Comparison of ENCODE assay signal across 19 cellular contexts in genomic region chr1:29331309-29331708, GRCh38.
DNase-seq lines count a peak whose midpoint lies in the region; ATAC-seq, FAIRE-seq and TF ChIP-seq lines count a peak whose summit lies in the region.
"Had no signal": no experiment of that assay in that cellular context is flagged by ENCODE, and none has a peak within 500 bp of the region (broad histone marks: within the 10 kb centered on the region; RNA-seq: fewer than 3 reads in every experiment).

No MANE protein-coding gene starts in this region.

- H3K56ac ChIP-seq in H1 (replicated peaks; ENCODE audit: insufficient read length, low read depth, low read length): no peak overlapping the region

- H3K4me2 ChIP-seq in H1 (ENCODE audit: insufficient read depth in 1 of 2, low read depth in 2 of 2, low read length in 2 of 2) (no peak overlapping the region), osteoblast (ENCODE audit: insufficient read depth, low read length) (no peak overlapping the region)
- H3K4me2 ChIP-seq: GM23338 had no signal

- H3K27ac ChIP-seq in cingulate gyrus (ENCODE audit: low read depth, low read length) (peak overlapping the region; percentile 26), H1 (ENCODE audit: low read depth, low read length) (no peak overlapping the region), osteoblast (ENCODE audit: low read depth, low read length) (no peak overlapping the region), left lung (no peak overlapping the region)

- H3K14ac ChIP-seq in H1 (ENCODE audit: insufficient read length): no peak overlapping the region

- no peak overlapping the region for H3K4ac ChIP-seq in H1 (replicated peaks; ENCODE audit: insufficient read length, low read depth, low read length)

- no peaks in the 10 kb centered on the region for H3K36me3 ChIP-seq in H1 (ENCODE audit: control insufficient read depth in 2 of 4, insufficient read depth in 4 of 4, low read length in 3 of 4)
- H3K36me3 ChIP-seq in osteoblast (ENCODE audit: insufficient read depth, low read length): no peaks in the 10 kb centered on the region
- peaks cover 0 to 4% of the 10 kb centered on the region in 2 donors for H3K36me3 ChIP-seq in left lung

- intact Hi-C loops in left lung (cut with DNase I): no loop called here

- H2BK15ac ChIP-seq in H1 (ENCODE audit: low read length): no peak overlapping the region

- no peak overlapping the region for H4K8ac ChIP-seq in H1 (ENCODE audit: extremely low read depth, insufficient read depth, low read length)

- peaks cover 0 to 3% of the 10 kb centered on the region in 2 experiments; a peak in 1 of 4 replicates for H3K9me3 ChIP-seq in H1 (ENCODE audit: insufficient read depth in 2 of 2, low read depth in 1 of 2, low read length in 1 of 2)
- no peaks in the 10 kb centered on the region for H3K9me3 ChIP-seq in osteoblast (ENCODE audit: low read depth, low read length)
- no peaks in the 10 kb centered on the region for H3K9me3 ChIP-seq in left lung
- H3K9me3 ChIP-seq: HAP-1 had no signal

- H4K5ac ChIP-seq in H1 (ENCODE audit: insufficient read length, low read depth, low read length): no peak overlapping the region

- 0 out of 7 replicates have a peak, but pooled peaks cover 0 to 2% (median 0%) of the 10 kb centered on the region in 4 experiments for H3K4me1 ChIP-seq in H1 (replicated peaks in 1 of 4; ENCODE audit: control insufficient read depth in 3 of 4, insufficient read depth in 4 of 4, low read length in 3 of 4)
- no peaks in the 10 kb centered on the region for H3K4me1 ChIP-seq in osteoblast (ENCODE audit: insufficient read depth, low read length)
- H3K4me1 ChIP-seq in left lung: no peaks in the 10 kb centered on the region
- H3K4me1 ChIP-seq: HAP-1 had no signal

- H3K23ac ChIP-seq in H1 (ENCODE audit: insufficient read length): no peak overlapping the region

- no peak overlapping the region for H3K9ac ChIP-seq in H1 (replicated peaks in 1 of 4; ENCODE audit: extremely low read depth in 1 of 4, low read depth in 3 of 4, low read length in 3 of 4)

- H2BK5ac ChIP-seq in H1 (ENCODE audit: low read depth, low read length): no peak overlapping the region

- H3K18ac ChIP-seq in H1 (ENCODE audit: extremely low read depth, low read length): no peak overlapping the region

- TF ChIP-seq EP300 in H1 (IDR thresholded peaks at IDR 0.05; ENCODE audit: borderline replicate concordance in 1 of 2, low read depth in 2 of 2, low read length in 2 of 2): no peak

- H3K4me3 ChIP-seq in H1 (ENCODE audit: extremely low read depth in 1 of 4, insufficient read depth in 2 of 4, low read depth in 3 of 4, low read length in 4 of 4): no peak overlapping the region
- no peak overlapping the region for H3K4me3 ChIP-seq in osteoblast (ENCODE audit: insufficient read depth, low read length)
- H3K4me3 ChIP-seq in left lung: no peak overlapping the region
- H3K4me3 ChIP-seq: GM23338, HAP-1 had no signal

- DNase-seq in H1 (ENCODE audit: low read depth in 1 of 2, low spot score in 2 of 2) (no peak), osteoblast (ENCODE audit: insufficient read length, low spot score, missing footprints) (peak; percentile 62), left lung (no peak), ecto neural progenitor cell (ENCODE audit: low spot score) (no peak)
- DNase-seq: C1 segment of cervical spinal cord; Calu3; CD4-positive, alpha-beta memory T cell; COR-L47; DMS53; DMS79 treated with DMSO at 0.1 percent for 48 hours; GF-D8; HFFc6 had no signal

- peak overlapping the region; percentile 52; the same call in 1 of the 2 replicates for H2BK20ac ChIP-seq in H1 (ENCODE audit: low read length)

- no peak overlapping the region for H2BK12ac ChIP-seq in H1 (ENCODE audit: low read depth, low read length)

- H2AFZ ChIP-seq in H1 (ENCODE audit: low read length) (no peak overlapping the region), osteoblast (ENCODE audit: low read length) (no peak overlapping the region)
- H2AFZ ChIP-seq: GM23338 had no signal

- CTCF ChIA-PET in H1 (lab: Charles Lee; ENCODE audit: partially characterized antibody): interaction anchor here (0.6 to 8.4 kb wide), 31 partner anchors 11 to 1693 kb away, joined by 3 to 113 read pairs (median 4); partner anchors contain the start of gene MECR

- TF ChIP-seq POLR2A in H1 (IDR thresholded peaks at IDR 0.05; ENCODE audit: control extremely low read depth in 1 of 2, low read depth in 2 of 2, low read length in 2 of 2): no peak
- no peak for TF ChIP-seq POLR2A in GM18505 (IDR thresholded peaks at IDR 0.05; ENCODE audit: borderline replicate concordance, extremely low read depth, insufficient read depth, insufficient read length)

- H4K91ac ChIP-seq in H1 (replicated peaks; ENCODE audit: insufficient read length, low read length): no peak overlapping the region

- H4K20me1 ChIP-seq in H1 (replicated peaks in 1 of 2; ENCODE audit: control insufficient read depth in 1 of 2, insufficient read depth in 2 of 2, low read length in 2 of 2): no peaks in the 10 kb centered on the region
- H4K20me1 ChIP-seq in osteoblast (ENCODE audit: insufficient read depth, low read length): no peaks in the 10 kb centered on the region

- FAIRE-seq in H1 (lab: Jason Lieb, UNC): no peak
- FAIRE-seq: GM12891, GM19239, H54 had no signal

- H3K79me2 ChIP-seq in H1 (ENCODE audit: control insufficient read depth in 1 of 2, insufficient read depth in 2 of 2, low read length in 2 of 2) (no peaks in the 10 kb centered on the region), osteoblast (ENCODE audit: insufficient read depth, low read length) (no peaks in the 10 kb centered on the region)

- no peak for TF ChIP-seq RAD21 in H1 (IDR thresholded peaks at IDR 0.05 in 1 of 2, conservative IDR thresholded peaks at IDR 0.05 in 1 of 2; ENCODE audit: low read depth in 2 of 2, low read length in 2 of 2)

- TF ChIP-seq CTCF in H1 (IDR thresholded peaks at IDR 0.05; ENCODE audit: control extremely low read depth in 1 of 3, insufficient read depth in 1 of 3, low read depth in 1 of 3, low read length in 3 of 3) (no peak), osteoblast (IDR thresholded peaks at IDR 0.05; ENCODE audit: extremely low read depth, low read depth, low read length) (no peak), left lung (IDR thresholded peaks at IDR 0.05) (no peak)

- no peak overlapping the region for H2AK5ac ChIP-seq in H1 (ENCODE audit: low read depth, low read length)

- POLR2A ChIA-PET in H1 (lab: Charles Lee; ENCODE audit: partially characterized antibody): interaction anchor here (1.0 to 1.6 kb wide), 4 partner anchors 8 to 176 kb away, joined by 3 read pairs; no protein-coding TSS in a partner anchor

- H2BK120ac ChIP-seq in H1 (replicated peaks; ENCODE audit: low read depth, low read length): no peak overlapping the region

- no peaks in the 10 kb centered on the region for H3K23me2 ChIP-seq in H1 (ENCODE audit: low read depth, low read length)

- ATAC-seq in left lung (no peak), GM18505 (IDR thresholded peaks at IDR 0.05; ENCODE audit: unreplicated experiment) (no peak)

- H3K27me3 ChIP-seq in H1 (replicated peaks in 1 of 4; ENCODE audit: control insufficient read depth in 3 of 4, extremely low read depth in 1 of 4, insufficient read depth in 3 of 4, low read length in 3 of 4): no peaks in the 10 kb centered on the region
- H3K27me3 ChIP-seq in osteoblast (ENCODE audit: insufficient read depth, low read length): peaks cover 14% of the 10 kb centered on the region
- peaks cover 0 to 18% of the 10 kb centered on the region in 2 donors for H3K27me3 ChIP-seq in left lung

- no peaks in the 10 kb centered on the region for H3K79me1 ChIP-seq in H1 (ENCODE audit: low read depth, low read length)

TF ChIP-seq in H1, 55 proteins besides CTCF, POLR2A, EP300 and RAD21:
- no peak for TF ChIP-seq BCL11A (IDR thresholded peaks at IDR 0.05; ENCODE audit: low read depth in 2 of 2, low read length in 2 of 2)
- TF ChIP-seq NRF1 (IDR thresholded peaks at IDR 0.05; ENCODE audit: low read depth, low read length): no peak
- no peak for TF ChIP-seq TBP (IDR thresholded peaks at IDR 0.05; ENCODE audit: low read depth, low read length)
- TF ChIP-seq ATF2 (IDR thresholded peaks at IDR 0.05; ENCODE audit: low read length): no peak
- TF ChIP-seq SUZ12 (IDR thresholded peaks at IDR 0.05; ENCODE audit: low read length): no peak
- no peak for TF ChIP-seq POLR2AphosphoS5 (IDR thresholded peaks at IDR 0.05; ENCODE audit: low read depth, low read length)
- no peak for TF ChIP-seq RBBP5 (IDR thresholded peaks at IDR 0.05; ENCODE audit: borderline replicate concordance, low read depth, low read length)
- TF ChIP-seq YY1 (IDR thresholded peaks at IDR 0.05; ENCODE audit: low read depth, low read length): no peak
- TF ChIP-seq SRF (IDR thresholded peaks at IDR 0.05; ENCODE audit: low read depth, low read length): no peak
- TF ChIP-seq CTBP2 (IDR thresholded peaks at IDR 0.05; ENCODE audit: borderline replicate concordance, insufficient read depth, insufficient read length, low read length): no peak
- TF ChIP-seq TCF12 (IDR thresholded peaks at IDR 0.05; ENCODE audit: low read depth, low read length): no peak
- no peak for TF ChIP-seq CBX8 (IDR thresholded peaks at IDR 0.05; ENCODE audit: borderline replicate concordance, low read depth, low read length)
